Comparison of ENCODE assay signal across 1 cellular context in the genomic region with DNA sequence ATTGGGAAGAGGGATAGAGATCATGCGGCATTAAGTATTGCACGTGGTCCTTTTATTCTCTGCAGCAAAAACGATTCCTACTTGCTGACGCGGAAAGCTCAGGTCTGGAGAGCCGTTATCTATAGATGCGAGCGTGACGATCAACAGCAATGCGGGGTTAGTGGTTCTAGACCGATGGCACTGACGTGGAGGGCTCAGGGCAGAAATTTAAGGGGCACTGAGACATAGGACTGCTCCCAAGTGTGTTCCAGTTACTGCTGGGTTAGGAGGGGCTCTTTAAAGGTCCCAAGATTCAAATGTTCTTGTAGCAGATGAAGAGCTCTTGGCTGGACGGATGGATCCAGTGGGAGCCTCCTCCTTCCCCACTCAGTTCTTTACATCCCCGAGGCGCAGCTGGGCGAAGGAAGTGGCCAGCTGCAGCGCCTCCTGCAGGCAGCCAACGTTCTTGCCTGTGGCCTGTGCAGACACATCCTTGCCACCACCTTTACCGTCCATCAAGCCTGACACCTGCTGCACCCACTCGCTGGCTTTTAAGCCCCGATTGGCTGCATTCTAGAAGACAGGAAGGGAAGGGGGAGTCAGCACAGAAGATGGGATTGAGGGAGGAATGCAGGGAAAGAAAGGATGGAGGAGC.
A peak's percentile ranks its signal among the peaks of the same experiment; 100 is the strongest.
TF ChIP-seq lines count a peak whose summit lies in the region.

No MANE protein-coding gene starts in this region.

TF ChIP-seq in HepG2, 621 proteins besides CTCF, POLR2A, EP300 and RAD21 (continued from another document):
- TF ChIP-seq, protein P1, sequence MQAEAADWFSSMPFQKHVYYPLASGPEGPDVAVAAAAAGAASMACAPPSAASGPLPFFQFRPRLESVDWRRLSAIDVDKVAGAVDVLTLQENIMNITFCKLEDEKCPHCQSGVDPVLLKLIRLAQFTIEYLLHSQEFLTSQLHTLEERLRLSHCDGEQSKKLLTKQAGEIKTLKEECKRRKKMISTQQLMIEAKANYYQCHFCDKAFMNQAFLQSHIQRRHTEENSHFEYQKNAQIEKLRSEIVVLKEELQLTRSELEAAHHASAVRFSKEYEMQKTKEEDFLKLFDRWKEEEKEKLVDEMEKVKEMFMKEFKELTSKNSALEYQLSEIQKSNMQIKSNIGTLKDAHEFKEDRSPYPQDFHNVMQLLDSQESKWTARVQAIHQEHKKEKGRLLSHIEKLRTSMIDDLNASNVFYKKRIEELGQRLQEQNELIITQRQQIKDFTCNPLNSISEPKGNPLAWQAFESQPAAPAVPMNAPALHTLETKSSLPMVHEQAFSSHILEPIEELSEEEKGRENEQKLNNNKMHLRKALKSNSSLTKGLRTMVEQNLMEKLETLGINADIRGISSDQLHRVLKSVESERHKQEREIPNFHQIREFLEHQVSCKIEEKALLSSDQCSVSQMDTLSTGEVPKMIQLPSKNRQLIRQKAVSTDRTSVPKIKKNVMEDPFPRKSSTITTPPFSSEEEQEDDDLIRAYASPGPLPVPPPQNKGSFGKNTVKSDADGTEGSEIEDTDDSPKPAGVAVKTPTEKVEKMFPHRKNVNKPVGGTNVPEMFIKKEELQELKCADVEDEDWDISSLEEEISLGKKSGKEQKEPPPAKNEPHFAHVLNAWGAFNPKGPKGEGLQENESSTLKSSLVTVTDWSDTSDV (CRISPR knock-in tag; IDR thresholded peaks at IDR 0.05) = peak; percentile 60; the same call in 1 of the 2 replicates
- TF ChIP-seq KDM4B (CRISPR knock-in tag; IDR thresholded peaks at IDR 0.05) = no peak
- TF ChIP-seq TEF (CRISPR knock-in tag; IDR thresholded peaks at IDR 0.05) = 0 out of 2 replicates have a peak, but pooled peaks have one; percentile 6
- no peak for TF ChIP-seq ZNF607 (CRISPR knock-in tag; IDR thresholded peaks at IDR 0.05; ENCODE audit: borderline replicate concordance)
- no peak for TF ChIP-seq TGIF2 (CRISPR knock-in tag; IDR thresholded peaks at IDR 0.05)
- peak; percentile 61 for TF ChIP-seq STAG1 (CRISPR knock-in tag; IDR thresholded peaks at IDR 0.05)
- TF ChIP-seq ZNF282 (IDR thresholded peaks at IDR 0.05; ENCODE audit: partially characterized antibody) = no peak
- peak; percentile 45; the same call in 1 of the 2 replicates for TF ChIP-seq ZNF225 (CRISPR knock-in tag; IDR thresholded peaks at IDR 0.05)
- TF ChIP-seq HCFC1 (IDR thresholded peaks at IDR 0.05; ENCODE audit: low read depth, low read length) = no peak
- peak; percentile 44; the same call in 1 of the 2 replicates for TF ChIP-seq ZNF614 (CRISPR knock-in tag; IDR thresholded peaks at IDR 0.05; ENCODE audit: borderline replicate concordance)
- TF ChIP-seq ELF3 (CRISPR knock-in tag; IDR thresholded peaks at IDR 0.05) = peak; percentile 27; the same call in 1 of the 2 replicates
- TF ChIP-seq DR1 (CRISPR knock-in tag; IDR thresholded peaks at IDR 0.05) = 0 out of 2 replicates have a peak, but pooled peaks have one; percentile 35
- TF ChIP-seq ZNF44 (CRISPR knock-in tag; IDR thresholded peaks at IDR 0.05) = no peak
- TF ChIP-seq KAT2B (IDR thresholded peaks at IDR 0.05; ENCODE audit: borderline replicate concordance, low read depth, low read length) = no peak
- TF ChIP-seq, protein P2, sequence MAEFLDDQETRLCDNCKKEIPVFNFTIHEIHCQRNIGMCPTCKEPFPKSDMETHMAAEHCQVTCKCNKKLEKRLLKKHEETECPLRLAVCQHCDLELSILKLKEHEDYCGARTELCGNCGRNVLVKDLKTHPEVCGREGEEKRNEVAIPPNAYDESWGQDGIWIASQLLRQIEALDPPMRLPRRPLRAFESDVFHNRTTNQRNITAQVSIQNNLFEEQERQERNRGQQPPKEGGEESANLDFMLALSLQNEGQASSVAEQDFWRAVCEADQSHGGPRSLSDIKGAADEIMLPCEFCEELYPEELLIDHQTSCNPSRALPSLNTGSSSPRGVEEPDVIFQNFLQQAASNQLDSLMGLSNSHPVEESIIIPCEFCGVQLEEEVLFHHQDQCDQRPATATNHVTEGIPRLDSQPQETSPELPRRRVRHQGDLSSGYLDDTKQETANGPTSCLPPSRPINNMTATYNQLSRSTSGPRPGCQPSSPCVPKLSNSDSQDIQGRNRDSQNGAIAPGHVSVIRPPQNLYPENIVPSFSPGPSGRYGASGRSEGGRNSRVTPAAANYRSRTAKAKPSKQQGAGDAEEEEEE (CRISPR knock-in tag; IDR thresholded peaks at IDR 0.05; ENCODE audit: borderline replicate concordance) = peak; percentile 48; the same call in 1 of the 2 replicates
- no peak for TF ChIP-seq ZNF547 (CRISPR knock-in tag; IDR thresholded peaks at IDR 0.05)
- no peak for TF ChIP-seq GTF3A (CRISPR knock-in tag; conservative IDR thresholded peaks at IDR 0.05)
- no peak for TF ChIP-seq ZNF292 (CRISPR knock-in tag; IDR thresholded peaks at IDR 0.05; ENCODE audit: borderline replicate concordance, low read depth)
- 0 out of 2 replicates have a peak, but pooled peaks have one; percentile 26 for TF ChIP-seq GATAD1 (CRISPR knock-in tag; IDR thresholded peaks at IDR 0.05)
- no peak for TF ChIP-seq ZNF430 (CRISPR knock-in tag; IDR thresholded peaks at IDR 0.05)
- TF ChIP-seq MZF1 (CRISPR knock-in tag; IDR thresholded peaks at IDR 0.05; ENCODE audit: borderline replicate concordance) = 0 out of 2 replicates have a peak, but pooled peaks have one; percentile 40
- TF ChIP-seq HMGXB4 (CRISPR knock-in tag; IDR thresholded peaks at IDR 0.05; ENCODE audit: borderline replicate concordance in 1 of 2, low read depth in 1 of 2) = 0 out of 4 replicates have a peak, but pooled peaks of 1 of the 2 experiments have one; percentile 27
- TF ChIP-seq JUND (CRISPR knock-in tag; IDR thresholded peaks at IDR 0.05) = no peak
- TF ChIP-seq SSRP1 (CRISPR knock-in tag; IDR thresholded peaks at IDR 0.05) = 0 out of 2 replicates have a peak, but pooled peaks have one; percentile 37
- no peak for TF ChIP-seq ZNF318 (CRISPR knock-in tag; IDR thresholded peaks at IDR 0.05)
- no peak for TF ChIP-seq HOXA7 (CRISPR knock-in tag; IDR thresholded peaks at IDR 0.05)
- no peak for TF ChIP-seq ZNF326 (CRISPR knock-in tag; IDR thresholded peaks at IDR 0.05; ENCODE audit: borderline replicate concordance)
- TF ChIP-seq ZNF790 (CRISPR knock-in tag; IDR thresholded peaks at IDR 0.05; ENCODE audit: borderline replicate concordance) = no peak
- TF ChIP-seq, protein P3, sequence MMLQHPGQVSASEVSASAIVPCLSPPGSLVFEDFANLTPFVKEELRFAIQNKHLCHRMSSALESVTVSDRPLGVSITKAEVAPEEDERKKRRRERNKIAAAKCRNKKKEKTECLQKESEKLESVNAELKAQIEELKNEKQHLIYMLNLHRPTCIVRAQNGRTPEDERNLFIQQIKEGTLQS (CRISPR knock-in tag; IDR thresholded peaks at IDR 0.05) = no peak
- no peak for TF ChIP-seq ARNT (IDR thresholded peaks at IDR 0.05)
- TF ChIP-seq TCF7L2 (IDR thresholded peaks at IDR 0.05; ENCODE audit: low read depth, low read length) = no peak
- no peak for TF ChIP-seq RORA (CRISPR knock-in tag; IDR thresholded peaks at IDR 0.05)
- no peak for TF ChIP-seq FOXM1 (CRISPR knock-in tag; IDR thresholded peaks at IDR 0.05)
- peak; percentile 13; the same call in 1 of the 2 replicates for TF ChIP-seq NFYB (CRISPR knock-in tag; IDR thresholded peaks at IDR 0.05)
- no peak for TF ChIP-seq RNF219 (CRISPR knock-in tag; IDR thresholded peaks at IDR 0.05)
TF ChIP-seq in HepG2: peak in this region for 25.
